8 cellular contexts compared by ENCODE assay signal in genomic region chr6:127737009-127737486, GRCh38.
A peak's percentile ranks its signal among the peaks of the same experiment; 100 is the strongest.
DNase-seq lines count a peak whose midpoint lies in the region; ATAC-seq and TF ChIP-seq lines count a peak whose summit lies in the region.

No MANE protein-coding gene starts in this region.

- no peaks in the 10 kb centered on the region for H3K27me3 Mint-ChIP-seq in activated T-cell treated with anti-CD3 and anti-CD28 coated beads, Interleukin-2, amount 50 U/mL, for 72 hours (ENCODE audit: low read depth)

- TF ChIP-seq CTCF in GM06990 (IDR thresholded peaks at IDR 0.05; ENCODE audit: insufficient read depth, low read length, poor library complexity, severe bottlenecking), result peak; percentile 55
- TF ChIP-seq CTCF in fibroblast of villous mesenchyme (IDR thresholded peaks at IDR 0.05; ENCODE audit: insufficient read depth, low read depth, low read length), result peak; percentile 67
- TF ChIP-seq CTCF in ovary (IDR thresholded peaks at IDR 0.05), result peak; percentile 49 to 58 (median 49)

- no peak for TF ChIP-seq EP300 in ovary (IDR thresholded peaks at IDR 0.05)

- H3K9me3 ChIP-seq in ovary, result no peaks in the 10 kb centered on the region

- peak; percentile 1 for DNase-seq in GM06990 (ENCODE audit: extremely low read depth, insufficient read length)
- DNase-seq in HT-29 (ENCODE audit: low spot score), result peak; percentile 87
- DNase-seq in NCI-H748 treated with DMSO at 0.1 percent for 48 hours (lab: John Stamatoyannopoulos, UW), result peak; percentile 79
- DNase-seq in activated T-cell treated with anti-CD3 and anti-CD28 coated beads, Interleukin-2, amount 50 U/mL, for 72 hours, result peak; percentile 37 to 51
- peak; percentile 75 for DNase-seq in fibroblast of villous mesenchyme (ENCODE audit: low read depth)
- DNase-seq in ovary, result peak in 4 of 5 donors; percentile 12 to 40 (median 23)
- DNase-seq in GOT3 (lab: John Stamatoyannopoulos, UW), result no peak

- ATAC-seq in GM21576 (IDR thresholded peaks at IDR 0.05; ENCODE audit: unreplicated experiment), result peak; percentile 96
- ATAC-seq in activated T-cell treated with anti-CD3 and anti-CD28 coated beads, Interleukin-2, amount 50 U/mL, for 72 hours (replicated peaks in 1 of 2), result peak; percentile 83 to 91

- H3K36me3 Mint-ChIP-seq in activated T-cell treated with anti-CD3 and anti-CD28 coated beads, Interleukin-2, amount 50 U/mL, for 72 hours (ENCODE audit: insufficient read depth in 2 of 2), result peaks cover 2% of the 10 kb centered on the region in 2 donors

- H3K4me1 Mint-ChIP-seq in activated T-cell treated with anti-CD3 and anti-CD28 coated beads, Interleukin-2, amount 50 U/mL, for 72 hours (ENCODE audit: low read depth), result peaks cover 63% of the 10 kb centered on the region

- TF ChIP-seq POLR2A in ovary (IDR thresholded peaks at IDR 0.05), result no peak

- intact Hi-C loops in ovary (cut with DNase I), result no loop called here

- H3K4me3 ChIP-seq in GM06990 (replicated peaks; ENCODE audit: low read depth, low read length), result no peak overlapping the region
- H3K4me3 ChIP-seq in fibroblast of villous mesenchyme (ENCODE audit: low read depth, low read length), result no peak overlapping the region
- H3K4me3 ChIP-seq in ovary, result no peak overlapping the region

- peaks cover 0 to 2% of the 10 kb centered on the region in 2 donors for H3K9me3 Mint-ChIP-seq in activated T-cell treated with anti-CD3 and anti-CD28 coated beads, Interleukin-2, amount 50 U/mL, for 72 hours

- no peaks in the 10 kb centered on the region for H3K4me1 ChIP-seq in ovary (ENCODE audit: insufficient read depth)

- H3K27me3 ChIP-seq in GM06990 (replicated peaks; ENCODE audit: control insufficient read depth, insufficient read depth, low read length) (no peaks in the 10 kb centered on the region), ovary (no peaks in the 10 kb centered on the region)

- peak overlapping the region; percentile 24 for H3K27ac Mint-ChIP-seq in activated T-cell treated with anti-CD3 and anti-CD28 coated beads, Interleukin-2, amount 50 U/mL, for 72 hours

- no peaks in the 10 kb centered on the region for H3K36me3 ChIP-seq in GM06990 (ENCODE audit: control insufficient read depth, insufficient read depth, low read length)
- H3K36me3 ChIP-seq in ovary, result no peaks in the 10 kb centered on the region

- H3K27ac ChIP-seq in ovary, result no peak overlapping the region

- no peak overlapping the region for H3K4me3 Mint-ChIP-seq in activated T-cell treated with anti-CD3 and anti-CD28 coated beads, Interleukin-2, amount 50 U/mL, for 72 hours
